ENCODE assay signal across 8 cellular contexts in the genomic region with DNA sequence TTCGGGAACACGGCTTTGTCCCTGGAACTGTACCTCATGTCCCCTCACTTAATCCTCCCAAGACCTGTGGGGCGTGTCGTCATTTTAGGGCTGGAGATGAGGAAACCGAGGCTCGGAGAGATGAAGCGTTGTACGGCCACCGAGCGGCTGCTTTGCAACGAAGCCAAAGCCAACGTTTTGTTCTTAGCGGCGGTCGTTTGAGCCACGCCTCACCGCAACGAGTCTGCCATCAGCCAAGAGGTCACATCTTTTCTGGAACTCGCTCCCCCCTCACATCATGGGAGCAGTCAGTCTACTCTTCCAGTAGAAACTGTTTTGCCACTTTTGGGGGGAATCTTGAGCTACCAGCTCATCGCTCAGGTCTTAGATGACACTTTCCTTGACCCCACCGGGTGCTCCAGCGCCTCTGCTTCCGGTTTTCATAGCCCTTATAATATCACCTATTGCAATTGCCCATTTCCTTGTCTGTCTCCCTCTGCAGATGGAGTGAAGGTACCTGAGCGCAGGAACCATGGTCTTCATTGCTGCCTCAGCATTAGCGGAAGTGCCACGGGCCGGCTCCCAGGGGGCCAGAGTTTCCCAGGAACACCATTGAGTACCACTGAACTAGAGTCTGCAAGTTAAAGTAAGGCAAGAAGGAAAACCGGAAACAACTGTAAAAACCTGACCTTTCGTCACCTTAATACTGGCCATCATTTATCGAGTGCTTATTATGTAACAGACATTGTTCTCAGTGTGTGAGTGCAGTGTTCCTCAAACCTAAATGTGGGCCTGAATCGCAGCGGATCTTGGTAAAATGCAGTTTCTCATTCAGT. TPM values are rescaled to one million over a fixed set of nuclear protein-coding genes. Genes with fewer than 3 reads are reported as not detected.
DNase-seq lines count a peak whose midpoint lies in the region; ATAC-seq and TF ChIP-seq lines count a peak whose summit lies in the region.

No MANE protein-coding gene starts in this region.

- H3K4me2 ChIP-seq in BLaER1, result peak overlapping the region; percentile 89

- DNase-seq in foreskin keratinocyte (no peak), hippocampal formation (lab: John Stamatoyannopoulos, UW) (no peak)

- H3K4me1 ChIP-seq in BLaER1 (peaks cover 34% of the 10 kb centered on the region), foreskin keratinocyte (no peaks in the 10 kb centered on the region), rectal smooth muscle tissue (ENCODE audit: control insufficient read depth, insufficient read depth, low read length) (peaks cover 26% of the 10 kb centered on the region)

- H3K36me3 ChIP-seq in BLaER1 (no peaks in the 10 kb centered on the region), rectal smooth muscle tissue (ENCODE audit: control insufficient read depth, insufficient read depth, low read length) (no peaks in the 10 kb centered on the region)

- no peak for TF ChIP-seq CTCF in VCaP (conservative IDR thresholded peaks at IDR 0.05)
- TF ChIP-seq CTCF in foreskin keratinocyte (conservative IDR thresholded peaks at IDR 0.05), result no peak

- H3K4me3 ChIP-seq in BLaER1, result peak overlapping the region; percentile 76
- H3K4me3 ChIP-seq in rectal smooth muscle tissue (ENCODE audit: low read length), result peak overlapping the region; percentile 92

- H3K27ac ChIP-seq in BLaER1, result peak overlapping the region; percentile 97
- peak overlapping the region; percentile 83 for H3K27ac ChIP-seq in VCaP
- H3K27ac ChIP-seq in foreskin keratinocyte, result peak overlapping the region; percentile 83
- H3K27ac ChIP-seq in rectal smooth muscle tissue (ENCODE audit: low read depth, low read length), result peak overlapping the region; percentile 90

- H3K9me3 ChIP-seq in BLaER1, result no peaks in the 10 kb centered on the region

- no peaks in the 10 kb centered on the region for H4K20me1 ChIP-seq in BLaER1

- ATAC-seq in GM21619 (IDR thresholded peaks at IDR 0.05; ENCODE audit: unreplicated experiment), result peak; percentile 3
- no peak for ATAC-seq in foreskin keratinocyte
- ATAC-seq in HG02588 (IDR thresholded peaks at IDR 0.05; ENCODE audit: unreplicated experiment), result no peak
- ATAC-seq in GM18873 (IDR thresholded peaks at IDR 0.05; ENCODE audit: low FRiP score, unreplicated experiment), result no peak

- H3K9ac ChIP-seq in BLaER1, result peak overlapping the region; percentile 91
- H3K9ac ChIP-seq in rectal smooth muscle tissue (ENCODE audit: low read length), result peak overlapping the region; percentile 81

- H3K27me3 ChIP-seq in BLaER1 (no peaks in the 10 kb centered on the region), foreskin keratinocyte (no peaks in the 10 kb centered on the region), rectal smooth muscle tissue (ENCODE audit: control insufficient read depth, insufficient read depth, low read length) (no peaks in the 10 kb centered on the region)

RNA-seq across cellular contexts. Expression of gene NINJ2, which starts 19.6 kb away (rescaled TPM):
- total RNA-seq in foreskin keratinocyte, result 0.17 and 0.32 TPM in 2 replicates
- 0.19 and 0.30 TPM in 2 replicates for polyA plus RNA-seq in foreskin keratinocyte
